In genomic region chr15:85692873-85693272, GRCh38 we compare ENCODE assay signal across 8 cellular contexts.
DNase-seq lines count a peak whose midpoint lies in the region; ATAC-seq and TF ChIP-seq lines count a peak whose summit lies in the region.

No MANE protein-coding gene starts in this region.

- H4K20me1 ChIP-seq in SK-N-SH (ENCODE audit: insufficient read depth), result no peaks in the 10 kb centered on the region

- no peaks in the 10 kb centered on the region for H3K79me2 ChIP-seq in SK-N-SH (ENCODE audit: insufficient read depth)

- no peaks in the 10 kb centered on the region for H3F3A ChIP-seq in SK-N-SH (replicated peaks; ENCODE audit: insufficient read depth)

- ATAC-seq in HG03342 (IDR thresholded peaks at IDR 0.05; ENCODE audit: unreplicated experiment), result peak; percentile 46

- H2AFZ ChIP-seq in SK-N-SH (ENCODE audit: low read depth), result no peak overlapping the region

- WGBS in transverse colon (ENCODE audit: low coverage in 1 of 2), 2 donors, result 80 to 90% methylated on average over 5 of the region's 5 CpGs
- 93% methylated on average over 5 of the region's 5 CpGs for WGBS in SK-N-SH (ENCODE audit: low lambda C conversion rate)

- peak; percentile 48 for DNase-seq in stimulated activated naive CD4-positive, alpha-beta T cell treated with Interleukin-2 at 50 U/mL for 16 hours (lab: John Stamatoyannopoulos, UW)
- DNase-seq in stimulated activated naive CD4-positive, alpha-beta T cell (lab: John Stamatoyannopoulos, UW), result no peak
- DNase-seq in transverse colon (peak; percentile 51), SK-N-SH (no peak), NCI-H146 treated with DMSO at 0.1 percent for 48 hours (lab: John Stamatoyannopoulos, UW; ENCODE audit: unreplicated experiment) (no peak)
- DNase-seq in central memory CD4-positive, alpha-beta T cell, result no peak

- intact Hi-C loops in transverse colon (cut with DNase I; ENCODE audit: low total_unique reads), result no loop called here

- H3K4me2 ChIP-seq in SK-N-SH, result no peak overlapping the region

- CTCF ChIA-PET in SK-N-SH (lab: Yijun Ruan, JAX), result interaction anchor here (0.8 kb wide), 1 partner anchor 396 kb away, joined by 4 read pairs; no protein-coding TSS in a partner anchor

- TF ChIP-seq POLR2A in transverse colon (IDR thresholded peaks at IDR 0.05), result peak; percentile 51

- H3K4me1 ChIP-seq in transverse colon (peaks cover 6 to 31% (median 9%) of the 10 kb centered on the region in 4 donors), SK-N-SH (ENCODE audit: control insufficient read depth in 1 of 2, insufficient read depth in 2 of 2, low read depth in 1 of 2, low read length in 1 of 2) (peaks cover 2 to 6% of the 10 kb centered on the region in 2 experiments; a peak in 2 of 4 replicates)

- POLR2A ChIA-PET in SK-N-SH (lab: Yijun Ruan, JAX), result no interaction called here

- H3K36me3 ChIP-seq in transverse colon (peaks cover 0 to 39% (median 15%) of the 10 kb centered on the region in 4 donors), SK-N-SH (replicated peaks in 1 of 2; ENCODE audit: control insufficient read depth in 1 of 2, insufficient read depth in 2 of 2, low read length in 1 of 2) (peaks cover 51 to 59% of the 10 kb centered on the region in 2 experiments)

- H3K27ac ChIP-seq in transverse colon (peak overlapping the region; percentile 29 to 79 (median 57)), SK-N-SH (ENCODE audit: low read depth in 2 of 2, low read length in 1 of 2) (no peak overlapping the region)

- TF ChIP-seq EP300 in transverse colon (IDR thresholded peaks at IDR 0.05; ENCODE audit: low read depth), result no peak
- no peak for TF ChIP-seq EP300 in SK-N-SH (IDR thresholded peaks at IDR 0.05; ENCODE audit: borderline replicate concordance in 1 of 2, low read depth in 1 of 2, low read length in 1 of 2)

- H3K4me1 Mint-ChIP-seq in activated naive CD4-positive, alpha-beta T cell treated with anti-CD3 and anti-CD28 coated beads, Interleukin-2, amount 50 U/mL, for 24 hours, result peaks cover 73% of the 10 kb centered on the region

- H3K9ac ChIP-seq in SK-N-SH, result no peak overlapping the region

- H3K4me3 Mint-ChIP-seq in activated naive CD4-positive, alpha-beta T cell treated with anti-CD3 and anti-CD28 coated beads, Interleukin-2, amount 50 U/mL, for 24 hours, result peak overlapping the region; percentile 99

- TF ChIP-seq CTCF in transverse colon (IDR thresholded peaks at IDR 0.05) (no peak), SK-N-SH (IDR thresholded peaks at IDR 0.05) (no peak)

- no peaks in the 10 kb centered on the region for H3K9me3 ChIP-seq in transverse colon
- no peaks in the 10 kb centered on the region for H3K9me3 ChIP-seq in SK-N-SH

- H3K4me3 ChIP-seq in transverse colon (peak overlapping the region in 1 of 4 donors; percentile 3), SK-N-SH (ENCODE audit: low read depth in 2 of 2, low read length in 1 of 2) (no peak overlapping the region)

- H3K27me3 ChIP-seq in transverse colon (no peaks in the 10 kb centered on the region), SK-N-SH (ENCODE audit: insufficient read depth) (no peaks in the 10 kb centered on the region)

- no peaks in the 10 kb centered on the region for H3K27me3 Mint-ChIP-seq in activated naive CD4-positive, alpha-beta T cell treated with anti-CD3 and anti-CD28 coated beads, Interleukin-2, amount 50 U/mL, for 24 hours

- no peaks in the 10 kb centered on the region for H3K9me2 ChIP-seq in SK-N-SH

- peaks cover 15% of the 10 kb centered on the region for H3K36me3 Mint-ChIP-seq in activated naive CD4-positive, alpha-beta T cell treated with anti-CD3 and anti-CD28 coated beads, Interleukin-2, amount 50 U/mL, for 24 hours

- no peak for TF ChIP-seq RAD21 in SK-N-SH (IDR thresholded peaks at IDR 0.05; ENCODE audit: low read length)

- H3K9me3 Mint-ChIP-seq in activated naive CD4-positive, alpha-beta T cell treated with anti-CD3 and anti-CD28 coated beads, Interleukin-2, amount 50 U/mL, for 24 hours, result no peaks in the 10 kb centered on the region

- in situ Hi-C loops in transverse colon (cut with MboI; ENCODE audit: low pct_ligation_motif_present in 1 of 4, low pct_unique_long_range_greater_than_20kb in 1 of 4, low sequenced_read_pairs in 3 of 4), result loop anchor here in 2 of 4 donors (25.0 kb wide), 1 partner anchor 206 kb away; no protein-coding TSS in a partner anchor

- H3K27ac Mint-ChIP-seq in activated naive CD4-positive, alpha-beta T cell treated with anti-CD3 and anti-CD28 coated beads, Interleukin-2, amount 50 U/mL, for 24 hours, result peak overlapping the region; percentile 91

TF ChIP-seq in SK-N-SH, 30 proteins besides CTCF, POLR2A, EP300 and RAD21:
- TF ChIP-seq GABPA (IDR thresholded peaks at IDR 0.05; ENCODE audit: low read depth), result no peak
- no peak for TF ChIP-seq POLR2AphosphoS5 (IDR thresholded peaks at IDR 0.05; ENCODE audit: low read depth, low read length)

Comparison
In these comparisons a context has a peak if more than half of its experiments do, and no peak if none do; other contexts are left out.
1. DNase-seq: peak in stimulated activated naive CD4-positive, alpha-beta T cell treated with Interleukin-2 at 50 U/mL for 16 hours (single experiment) and transverse colon (single experiment); none in stimulated activated naive CD4-positive, alpha-beta T cell (0 of 6), SK-N-SH (single experiment), NCI-H146 treated with DMSO at 0.1 percent for 48 hours (single experiment) and central memory CD4-positive, alpha-beta T cell (single experiment).
2. H3K27ac ChIP-seq: peak in transverse colon (4 of 4); none in SK-N-SH (0 of 2).